25 cellular contexts compared by ENCODE assay signal in genomic region chr9:91144782-91145181, GRCh38.
DNase-seq lines count a peak whose midpoint lies in the region; ATAC-seq and TF ChIP-seq lines count a peak whose summit lies in the region.
"Had no signal": no experiment of that assay in that cellular context is flagged by ENCODE, and none has a peak within 500 bp of the region (broad histone marks: within the 10 kb centered on the region; RNA-seq: fewer than 3 reads in every experiment).

No MANE protein-coding gene starts in this region.

- no peaks in the 10 kb centered on the region for H4K20me1 ChIP-seq in IMR-90 (ENCODE audit: insufficient read depth, low read length)
- H4K20me1 ChIP-seq in fibroblast of lung (ENCODE audit: control insufficient read depth, extremely low read depth, insufficient read depth, low read length), result no peaks in the 10 kb centered on the region

- H3K9me3 ChIP-seq in IMR-90 (ENCODE audit: control insufficient read depth, insufficient read depth, low read length) (peaks cover 5% of the 10 kb centered on the region; the same call in 1 of the 2 replicates), fibroblast of lung (ENCODE audit: control insufficient read depth, insufficient read depth, low read depth, low read length) (no peaks in the 10 kb centered on the region)
- H3K9me3 ChIP-seq: body of pancreas, gastrocnemius medialis, psoas muscle, upper lobe of right lung had no signal

- TF ChIP-seq POLR2A in IMR-90 (IDR thresholded peaks at IDR 0.05; ENCODE audit: low read depth, low read length), result no peak

- H3K4me1 ChIP-seq in IMR-90 (ENCODE audit: control insufficient read depth, insufficient read depth, low read length) (peaks cover 5% of the 10 kb centered on the region), fibroblast of lung (ENCODE audit: control insufficient read depth, extremely low read depth, insufficient read depth, low read length) (no peaks in the 10 kb centered on the region)
- H3K4me1 ChIP-seq: body of pancreas, gastrocnemius medialis, psoas muscle, upper lobe of right lung had no signal

- H3K36me3 ChIP-seq in IMR-90 (ENCODE audit: control insufficient read depth, insufficient read depth, low read length), result no peaks in the 10 kb centered on the region
- H3K36me3 ChIP-seq in fibroblast of lung (ENCODE audit: control insufficient read depth, insufficient read depth, low read length), result no peaks in the 10 kb centered on the region
- H3K36me3 ChIP-seq: gastrocnemius medialis, upper lobe of right lung had no signal

- dilution Hi-C loops in IMR-90 (cut with HindIII; ENCODE audit: low sequenced_read_pairs, unreplicated experiment), result no loop called here

- peak overlapping the region; percentile 27; the same call in 1 of the 2 replicates for H4K91ac ChIP-seq in IMR-90 (ENCODE audit: insufficient read depth, low read depth, low read length)

- H2AFZ ChIP-seq in IMR-90 (replicated peaks; ENCODE audit: low read length, poor library complexity), result no peak overlapping the region
- no peak overlapping the region for H2AFZ ChIP-seq in fibroblast of lung (ENCODE audit: low read length)
- H2AFZ ChIP-seq: hepatocyte had no signal

- ATAC-seq in IMR-90 (ENCODE audit: low read depth), result peak; percentile 51; the same call in 1 of the 2 replicates
- ATAC-seq: body of pancreas, gastrocnemius medialis, psoas muscle, upper lobe of right lung had no signal

- H3K18ac ChIP-seq in IMR-90 (ENCODE audit: low read depth, low read length), result peak overlapping the region; percentile 81; the same call in 1 of the 2 replicates

- no peaks in the 10 kb centered on the region for H3K9me1 ChIP-seq in IMR-90 (ENCODE audit: insufficient read depth, low read length)

- no peaks in the 10 kb centered on the region for H3K79me2 ChIP-seq in fibroblast of lung (ENCODE audit: control insufficient read depth, insufficient read depth, low read length)
- H3K79me2 ChIP-seq: hepatocyte had no signal

- peak overlapping the region; percentile 36; the same call in 1 of the 3 replicates for H2BK15ac ChIP-seq in IMR-90 (ENCODE audit: low read depth, low read length)

- peaks cover 68% of the 10 kb centered on the region for H3K4me1 Mint-ChIP-seq in T-helper 2 cell treated with Interferon-gamma antibody and Interleukin-4, amounts not matched to agents 5 μg/mL and 100 μg/mL, for 36 hours (ENCODE audit: low read depth)
- H3K4me1 Mint-ChIP-seq in endothelial cell (ENCODE audit: unreplicated experiment), result no peaks in the 10 kb centered on the region

- H3K23ac ChIP-seq in IMR-90 (ENCODE audit: low read depth, low read length), result no peak overlapping the region

- H3K79me1 ChIP-seq in IMR-90 (ENCODE audit: low read depth in 1 of 2, low read length in 2 of 2), result peaks cover 0 to 9% of the 10 kb centered on the region in 2 experiments; a peak in 2 of 4 replicates

- POLR2A ChIA-PET in IMR-90 (lab: Charles Lee; ENCODE audit: unreplicated experiment), result no interaction called here

- WGBS in IMR-90 (ENCODE audit: extremely low coverage in 2 of 2, insufficient read length in 1 of 2), 2 experiments, result no CpG with 5 or more reads among the region's 3 CpGs

- no peak for DNase-seq in T-helper 2 cell treated with Interferon-gamma antibody and Interleukin-4, amounts not matched to agents 5 μg/mL and 100 μg/mL, for 36 hours (ENCODE audit: low spot score)
- DNase-seq in T-helper 2 cell (no peak), AG09309 (ENCODE audit: low read depth) (peak; percentile 79), IMR-90 (peak; percentile 71), fibroblast of lung (ENCODE audit: low read depth in 2 of 2) (peak in 1 of 2 donors; percentile 35), substantia nigra (lab: John Stamatoyannopoulos, UW) (no peak), endothelial cell (ENCODE audit: low spot score) (no peak), GM13976 (ENCODE audit: low spot score) (no peak)
- DNase-seq: activated CD4-positive, alpha-beta T cell treated with anti-CD3 and anti-CD28 coated beads for 4 hours; activated naive CD4-positive, alpha-beta T cell; body of pancreas; C1 segment of cervical spinal cord; gastrocnemius medialis; HCEC 1CT; immature natural killer cell; NCI-H1092 treated with DMSO at 0.1 percent for 48 hours; NCI-H2029 treated with DMSO at 0.1 percent for 48 hours; NCI-H226; NCI-H748 treated with DMSO at 0.1 percent for 48 hours; psoas muscle; RPMI8226; stimulated activated CD4-positive, alpha-beta T cell treated with anti-CD3 and anti-CD28 coated beads, Interleukin-15, amount 100 ng/mL, for 24 hours; upper lobe of right lung had no signal

- H3K27me3 ChIP-seq in IMR-90 (ENCODE audit: control insufficient read depth, insufficient read depth, low read length), result no peaks in the 10 kb centered on the region
- H3K27me3 ChIP-seq in fibroblast of lung (ENCODE audit: control insufficient read depth, insufficient read depth, low read length), result no peaks in the 10 kb centered on the region
- H3K27me3 ChIP-seq: body of pancreas, gastrocnemius medialis, hepatocyte, upper lobe of right lung had no signal

- peak overlapping the region; percentile 66; the same call in 1 of the 2 replicates for H2BK120ac ChIP-seq in IMR-90 (ENCODE audit: low read depth, low read length)

- intact Hi-C loops in IMR-90 (cut with micrococcal nuclease), result no loop called here

- TF ChIP-seq RAD21 in IMR-90 (IDR thresholded peaks at IDR 0.05; ENCODE audit: low read length), result no peak

- H3K9me3 Mint-ChIP-seq in T-helper 2 cell treated with Interferon-gamma antibody and Interleukin-4, amounts not matched to agents 5 μg/mL and 100 μg/mL, for 36 hours, result peaks cover 33% of the 10 kb centered on the region
- no peaks in the 10 kb centered on the region for H3K9me3 Mint-ChIP-seq in endothelial cell (ENCODE audit: unreplicated experiment)

- H4K5ac ChIP-seq in IMR-90 (ENCODE audit: low read depth, low read length), result peak overlapping the region; percentile 50; the same call in 1 of the 2 replicates

- H3K4ac ChIP-seq in IMR-90 (ENCODE audit: low read depth, low read length), result peak overlapping the region; percentile 37; the same call in 1 of the 2 replicates

- TF ChIP-seq CTCF in AG09309 (IDR thresholded peaks at IDR 0.05; ENCODE audit: control insufficient read depth, insufficient read depth, low read depth, low read length, missing control alignments) (no peak), IMR-90 (conservative IDR thresholded peaks at IDR 0.05; ENCODE audit: low read depth, low read length) (no peak), fibroblast of lung (conservative IDR thresholded peaks at IDR 0.05 in 1 of 2, IDR thresholded peaks at IDR 0.05 in 1 of 2; ENCODE audit: low read depth in 1 of 2, low read length in 2 of 2) (no peak), endothelial cell (IDR thresholded peaks at IDR 0.05; ENCODE audit: unreplicated experiment) (no peak), GM13976 (IDR thresholded peaks at IDR 0.05; ENCODE audit: borderline replicate concordance, control extremely low read depth, extremely low read depth, insufficient read depth, missing control alignments) (no peak)

- peak overlapping the region; percentile 87 for H2BK20ac ChIP-seq in IMR-90 (ENCODE audit: low read depth, low read length)

- H4K8ac ChIP-seq in IMR-90 (ENCODE audit: low read depth in 2 of 2, low read length in 2 of 2), result 0 out of 4 replicates have a peak overlapping the region, but pooled peaks of 1 of the 2 experiments have one; percentile 1

- H3K27ac Mint-ChIP-seq in T-helper 2 cell treated with Interferon-gamma antibody and Interleukin-4, amounts not matched to agents 5 μg/mL and 100 μg/mL, for 36 hours, result peak overlapping the region; percentile 90
- no peak overlapping the region for H3K27ac Mint-ChIP-seq in endothelial cell (ENCODE audit: unreplicated experiment)
- H3K27ac Mint-ChIP-seq: memory B cell had no signal

- H2AK5ac ChIP-seq in IMR-90 (ENCODE audit: low read depth, low read length), result peak overlapping the region; percentile 25; the same call in 1 of the 2 replicates

- no peaks in the 10 kb centered on the region for H3K27me3 Mint-ChIP-seq in T-helper 2 cell treated with Interferon-gamma antibody and Interleukin-4, amounts not matched to agents 5 μg/mL and 100 μg/mL, for 36 hours (ENCODE audit: low read depth)
- peaks cover 4% of the 10 kb centered on the region for H3K27me3 Mint-ChIP-seq in endothelial cell (ENCODE audit: unreplicated experiment)
- H3K27me3 Mint-ChIP-seq: memory B cell had no signal

- CTCF ChIA-PET in IMR-90 (lab: Yijun Ruan, JAX), result no interaction called here

- no TSS peak for BruUV-seq in IMR-90 (replicated peaks; lab: Mats Ljungman, UMichigan)

- H3K56ac ChIP-seq in IMR-90 (ENCODE audit: extremely low read depth, insufficient read depth, low read length), result no peak overlapping the region

- no peak overlapping the region for H3K4me2 ChIP-seq in IMR-90 (ENCODE audit: low read depth, low read length)
- peak overlapping the region; percentile 9 for H3K4me2 ChIP-seq in fibroblast of lung (ENCODE audit: extremely low read depth, insufficient read depth, low read length)
- H3K4me2 ChIP-seq: hepatocyte had no signal

- H2AK9ac ChIP-seq in IMR-90 (replicated peaks; ENCODE audit: low read depth, low read length, poor library complexity), result no peak overlapping the region

- no peak overlapping the region for H3K4me3 ChIP-seq in AG09309 (ENCODE audit: control insufficient read depth, low read depth, low read length)
- no peak overlapping the region for H3K4me3 ChIP-seq in IMR-90 (ENCODE audit: insufficient read depth, low read depth, low read length)
- H3K4me3 ChIP-seq in fibroblast of lung (replicated peaks in 1 of 4; ENCODE audit: control extremely low read depth in 1 of 4, insufficient read depth in 1 of 4, low read depth in 3 of 4, low read length in 4 of 4), result no peak overlapping the region
- H3K4me3 ChIP-seq: body of pancreas, gastrocnemius medialis, hepatocyte, psoas muscle, upper lobe of right lung had no signal

- H3K14ac ChIP-seq in IMR-90 (replicated peaks; ENCODE audit: low read depth, low read length), result peak overlapping the region; percentile 57; the same call in 1 of the 2 replicates

- in situ Hi-C loops in IMR-90 (cut with MboI; ENCODE audit: low sequenced_read_pairs), result no loop called here
- in situ Hi-C loops in GM13976 (cut with MboI; ENCODE audit: low sequenced_read_pairs, unreplicated experiment), result no loop called here

- H3K27ac ChIP-seq in IMR-90 (ENCODE audit: insufficient read depth, low read length) (no peak overlapping the region), fibroblast of lung (ENCODE audit: insufficient read depth, low read length) (peak overlapping the region; percentile 24), substantia nigra (ENCODE audit: low read depth, low read length, poor library complexity, severe bottlenecking) (no peak overlapping the region)
- H3K27ac ChIP-seq: body of pancreas, gastrocnemius medialis, hepatocyte, psoas muscle, upper lobe of right lung had no signal

- H3K9ac ChIP-seq in IMR-90 (ENCODE audit: low read depth, low read length) (no peak overlapping the region), fibroblast of lung (ENCODE audit: insufficient read depth, low read length) (no peak overlapping the region)

- H3K4me3 Mint-ChIP-seq in T-helper 2 cell treated with Interferon-gamma antibody and Interleukin-4, amounts not matched to agents 5 μg/mL and 100 μg/mL, for 36 hours, result no peak overlapping the region
- no peak overlapping the region for H3K4me3 Mint-ChIP-seq in endothelial cell (ENCODE audit: unreplicated experiment)
- H3K4me3 Mint-ChIP-seq: memory B cell had no signal

- H2BK5ac ChIP-seq in IMR-90 (ENCODE audit: low read depth, low read length, poor library complexity, severe bottlenecking), result peak overlapping the region; percentile 42

- H3K36me3 Mint-ChIP-seq in T-helper 2 cell treated with Interferon-gamma antibody and Interleukin-4, amounts not matched to agents 5 μg/mL and 100 μg/mL, for 36 hours (ENCODE audit: low read depth), result peaks cover 78% of the 10 kb centered on the region
- H3K36me3 Mint-ChIP-seq in endothelial cell (ENCODE audit: low read depth, unreplicated experiment), result no peaks in the 10 kb centered on the region
- H3K36me3 Mint-ChIP-seq: memory B cell had no signal

Comparison
In these comparisons a context has a peak if more than half of its experiments do, and no peak if none do; other contexts are left out.
1. DNase-seq: peak in AG09309 (single experiment) and IMR-90 (single experiment); none in T-helper 2 cell treated with Interferon-gamma antibody and Interleukin-4, amounts not matched to agents 5 μg/mL and 100 μg/mL, for 36 hours (single experiment), T-helper 2 cell (0 of 5), substantia nigra (0 of 49), endothelial cell (single experiment) and GM13976 (single experiment).